In genomic region chr9:135087489-135087791, GRCh38 we compare ENCODE assay signal across 8 cellular contexts. TPM values are rescaled to one million over a fixed set of nuclear protein-coding genes. Genes with fewer than 3 reads are reported as not detected.
A peak's percentile ranks its signal among the peaks of the same experiment; 100 is the strongest.
DNase-seq lines count a peak whose midpoint lies in the region; ATAC-seq and TF ChIP-seq lines count a peak whose summit lies in the region.

OLFM1 (plus strand) TSS chr9:135087668; CDS start chr9:135087990, 322 bp downstream.

- no peaks in the 10 kb centered on the region for H3K79me2 ChIP-seq in mammary epithelial cell (ENCODE audit: insufficient read depth, low read length)

- CTCF ChIA-PET in mammary epithelial cell (lab: Charles Lee; ENCODE audit: low non-redundant PET): no interaction called here

- peak; percentile 6 to 52 for TF ChIP-seq CTCF in mammary epithelial cell (conservative IDR thresholded peaks at IDR 0.05 in 1 of 2, IDR thresholded peaks at IDR 0.05 in 1 of 2; ENCODE audit: extremely low read depth in 1 of 2, insufficient read depth in 1 of 2, low read depth in 1 of 2, low read length in 2 of 2)

- no peak for ATAC-seq in GM18520 (IDR thresholded peaks at IDR 0.05; ENCODE audit: unreplicated experiment)
- no peak for ATAC-seq in HG03460 (IDR thresholded peaks at IDR 0.05; ENCODE audit: unreplicated experiment)

- no peak within 1 kb of the TSS for H3K27ac ChIP-seq in mammary epithelial cell (ENCODE audit: insufficient read depth, low read depth, low read length)

- peak; percentile 65 for DNase-seq in activated CD4-positive, alpha-beta T cell treated with anti-CD3 and anti-CD28 coated beads for 48 hours
- no peak for DNase-seq in activated CD4-positive, alpha-beta T cell treated with anti-CD3 and anti-CD28 coated beads, Interleukin-2, amount 50 U/mL, for 1 hour
- DNase-seq in NCI-H345 (lab: John Stamatoyannopoulos, UW): peak; percentile 91
- peak; percentile 51 for DNase-seq in mammary epithelial cell
- peak; percentile 78 for DNase-seq in iris pigment epithelial cell (ENCODE audit: low read depth)
- DNase-seq in stimulated activated CD4-positive, alpha-beta T cell treated with anti-CD3 and anti-CD28 coated beads, Interleukin-2, amount 100 ng/mL, for 48 hours: peak; percentile 34 to 38

- intact Hi-C loops in mammary epithelial cell (cut with micrococcal nuclease): loop anchor here (10.0 kb wide), 1 partner anchor 257 kb away; no protein-coding TSS in a partner anchor

- no TSS peak for BruUV-seq in mammary epithelial cell (replicated peaks; lab: Mats Ljungman, UMichigan)

- dilution Hi-C loops in mammary epithelial cell (cut with HindIII; ENCODE audit: low sequenced_read_pairs): no loop called here

- in situ Hi-C loops in mammary epithelial cell (cut with MboI; ENCODE audit: low sequenced_read_pairs in 2 of 2): loop anchor here in 1 of 2 donors (10.0 kb wide), 1 partner anchor 327 kb away; no protein-coding TSS in a partner anchor

- H3K4me1 ChIP-seq in mammary epithelial cell (ENCODE audit: insufficient read depth, low read length): no peaks in the 10 kb centered on the region

- H3K9me3 ChIP-seq in mammary epithelial cell (replicated peaks; ENCODE audit: insufficient read depth, low read length): peaks cover 5% of the 10 kb centered on the region

- H3K9ac ChIP-seq in mammary epithelial cell (ENCODE audit: insufficient read depth, low read length): no peak within 1 kb of the TSS

- H3K36me3 ChIP-seq in mammary epithelial cell (ENCODE audit: insufficient read depth, low read length): no peaks in the 10 kb centered on the region

- H3K27me3 ChIP-seq in mammary epithelial cell (ENCODE audit: insufficient read depth, low read length): peaks cover 17% of the 10 kb centered on the region

- no peaks in the 10 kb centered on the region for H4K20me1 ChIP-seq in mammary epithelial cell (ENCODE audit: insufficient read depth, low read length)

- H3K4me2 ChIP-seq in mammary epithelial cell (ENCODE audit: insufficient read depth, low read depth, low read length): peak within 1 kb of the TSS; percentile 9

- no peak within 1 kb of the TSS for H2AFZ ChIP-seq in mammary epithelial cell (ENCODE audit: low read depth, low read length)

- no CpG with 5 or more reads among the region's 40 CpGs for WGBS in mammary epithelial cell (ENCODE audit: low coverage, missing lambda C conversion rate)

- H3K4me3 ChIP-seq in mammary epithelial cell (replicated peaks in 1 of 3; ENCODE audit: insufficient read depth in 1 of 3, low read depth in 2 of 3, low read length in 3 of 3): no peak within 1 kb of the TSS

RNA-seq across cellular contexts. Expression of gene OLFM1, which starts in this region (rescaled TPM):
- under 1 TPM; 0.17 to 0.33 TPM for total RNA-seq in mammary epithelial cell
- 0.17 TPM for polyA plus RNA-seq in mammary epithelial cell
- polyA minus RNA-seq in mammary epithelial cell: not detected

Comparison
In these comparisons a context has a peak if more than half of its experiments do, and no peak if none do; other contexts are left out.
1. Peak in DNase-seq and H3K4me2 ChIP-seq in mammary epithelial cell; RNA of the gene not detected or under 1 TPM.